Comparison of ENCODE assay signal across 8 cellular contexts in genomic region chrX:123764967-123765871, GRCh38. TPM values are rescaled to one million over a fixed set of nuclear protein-coding genes. Genes with fewer than 3 reads are reported as not detected.
DNase-seq lines count a peak whose midpoint lies in the region; ATAC-seq and TF ChIP-seq lines count a peak whose summit lies in the region.

No MANE protein-coding gene starts in this region.

- H3K27ac ChIP-seq in endodermal cell (ENCODE audit: low read depth, low read length) = peak overlapping the region; percentile 77

- H3K4me3 Mint-ChIP-seq in Caco-2 (ENCODE audit: unreplicated experiment) (peak overlapping the region; percentile 74), endodermal cell (peak overlapping the region; percentile 56)
- peak overlapping the region; percentile 68 for H3K4me3 Mint-ChIP-seq in activated CD8-positive, alpha-beta memory T cell treated with anti-CD3 and anti-CD28 coated beads, Interleukin-2, amount 10 ng/mL, durations not matched to agents 7 days and 5 days

- H3K4me3 ChIP-seq in Caco-2 (ENCODE audit: low read depth, low read length) = peak overlapping the region; percentile 40
- peak overlapping the region; percentile 81 for H3K4me3 ChIP-seq in endodermal cell (ENCODE audit: low read length)

- intact Hi-C loops in Caco-2 (cut with micrococcal nuclease; ENCODE audit: unreplicated experiment) = loop anchor here (1.0 to 2.0 kb wide), 2 partner anchors 15 to 32 kb away; partner anchors contain the start of gene THOC2

- H3K9me3 ChIP-seq in Caco-2 (no peaks in the 10 kb centered on the region), endodermal cell (ENCODE audit: control insufficient read depth, low read length) (no peaks in the 10 kb centered on the region)

- CTCF ChIA-PET in Caco-2 (lab: Charles Lee) = no interaction called here
- CTCF ChIA-PET in activated CD8-positive, alpha-beta memory T cell treated with anti-CD3 and anti-CD28 coated beads, Interleukin-2, amount 10 ng/mL, durations not matched to agents 7 days and 5 days (lab: Charles Lee) = interaction anchor here (1.3 kb wide), 1 partner anchor 34 kb away, joined by 3 read pairs; no protein-coding TSS in a partner anchor

- H3K27me3 Mint-ChIP-seq in Caco-2 (ENCODE audit: insufficient read depth, unreplicated experiment) (no peaks in the 10 kb centered on the region), endodermal cell (ENCODE audit: insufficient read depth) (no peaks in the 10 kb centered on the region)
- peaks cover 4% of the 10 kb centered on the region for H3K27me3 Mint-ChIP-seq in activated CD8-positive, alpha-beta memory T cell treated with anti-CD3 and anti-CD28 coated beads, Interleukin-2, amount 10 ng/mL, durations not matched to agents 7 days and 5 days

- no peaks in the 10 kb centered on the region for H3K36me3 ChIP-seq in Caco-2 (ENCODE audit: control insufficient read depth, insufficient read depth, low read length)
- H3K36me3 ChIP-seq in endodermal cell (ENCODE audit: control insufficient read depth, insufficient read depth, low read length) = no peaks in the 10 kb centered on the region

- peak overlapping the region; percentile 71 for H3K27ac Mint-ChIP-seq in Caco-2 (ENCODE audit: unreplicated experiment)
- peak overlapping the region; percentile 61 for H3K27ac Mint-ChIP-seq in activated CD8-positive, alpha-beta memory T cell treated with anti-CD3 and anti-CD28 coated beads, Interleukin-2, amount 10 ng/mL, durations not matched to agents 7 days and 5 days
- H3K27ac Mint-ChIP-seq in endodermal cell = no peak overlapping the region

- H3K9ac ChIP-seq in endodermal cell (ENCODE audit: extremely low read depth, low read length, poor library complexity, severe bottlenecking) = no peak overlapping the region

- TF ChIP-seq CTCF in Caco-2 (IDR thresholded peaks at IDR 0.05; ENCODE audit: insufficient read depth in 1 of 2, low read depth in 1 of 2, low read length in 1 of 2, severe bottlenecking in 1 of 2, unreplicated experiment in 1 of 2) (no peak), endodermal cell (conservative IDR thresholded peaks at IDR 0.05) (no peak)

- WGBS in endodermal cell (ENCODE audit: insufficient coverage in 1 of 2, insufficient read length in 1 of 2), 2 experiments = 10% methylated on average over 3 to 36 of the region's 38 CpGs

- DNase-seq in Caco-2 (peak; percentile 85 to 90), HT1080 (ENCODE audit: low read depth) (peak; percentile 86), NOMO-1 (lab: John Stamatoyannopoulos, UW; ENCODE audit: unreplicated experiment in 2 of 2) (peak; percentile 68 to 70), endodermal cell (peak; percentile 91), mesenteric fat pad (ENCODE audit: low spot score) (peak; percentile 92)
- peak; percentile 66 for DNase-seq in activated CD8-positive, alpha-beta memory T cell treated with anti-CD3 and anti-CD28 coated beads, Interleukin-2, amount 10 ng/mL, durations not matched to agents 7 days and 5 days
- DNase-seq in stimulated activated CD8-positive, alpha-beta memory T cell treated with anti-CD3 and anti-CD28 coated beads, Interleukin-15, amount 100 ng/mL, for 48 hours (ENCODE audit: low read depth in 2 of 2) = peak; percentile 43 to 61

- H3K36me3 Mint-ChIP-seq in Caco-2 (ENCODE audit: insufficient read depth, unreplicated experiment) = no peaks in the 10 kb centered on the region
- H3K36me3 Mint-ChIP-seq in activated CD8-positive, alpha-beta memory T cell treated with anti-CD3 and anti-CD28 coated beads, Interleukin-2, amount 10 ng/mL, durations not matched to agents 7 days and 5 days = no peaks in the 10 kb centered on the region
- H3K36me3 Mint-ChIP-seq in endodermal cell (ENCODE audit: low read depth) = no peaks in the 10 kb centered on the region

- TSS peak; percentile 99 for BruUV-seq in Caco-2 (replicated peaks; lab: Mats Ljungman, UMichigan)

- H3K4me1 ChIP-seq in Caco-2 (0 out of 2 replicates have a peak, but pooled peaks cover 4% of the 10 kb centered on the region), endodermal cell (ENCODE audit: control insufficient read depth, insufficient read depth, low read length) (no peaks in the 10 kb centered on the region)

- H3K27me3 ChIP-seq in Caco-2 (replicated peaks; ENCODE audit: control insufficient read depth, insufficient read depth, low read length) (no peaks in the 10 kb centered on the region), endodermal cell (ENCODE audit: control insufficient read depth, insufficient read depth, low read length, poor library complexity, severe bottlenecking) (no peaks in the 10 kb centered on the region)

- H3K9me3 Mint-ChIP-seq in Caco-2 (ENCODE audit: unreplicated experiment) (no peaks in the 10 kb centered on the region), endodermal cell (peaks cover 30% of the 10 kb centered on the region)
- H3K9me3 Mint-ChIP-seq in activated CD8-positive, alpha-beta memory T cell treated with anti-CD3 and anti-CD28 coated beads, Interleukin-2, amount 10 ng/mL, durations not matched to agents 7 days and 5 days (ENCODE audit: low read depth) = no peaks in the 10 kb centered on the region

- H3K4me1 Mint-ChIP-seq in Caco-2 (ENCODE audit: low read depth, unreplicated experiment) (peaks cover 4% of the 10 kb centered on the region), endodermal cell (no peaks in the 10 kb centered on the region)
- peaks cover 8% of the 10 kb centered on the region for H3K4me1 Mint-ChIP-seq in activated CD8-positive, alpha-beta memory T cell treated with anti-CD3 and anti-CD28 coated beads, Interleukin-2, amount 10 ng/mL, durations not matched to agents 7 days and 5 days

- peak; percentile 91 for ATAC-seq in GM21381 (IDR thresholded peaks at IDR 0.05; ENCODE audit: unreplicated experiment)
- peak; percentile 97 for ATAC-seq in activated CD8-positive, alpha-beta memory T cell treated with anti-CD3 and anti-CD28 coated beads, Interleukin-2, amount 10 ng/mL, durations not matched to agents 7 days and 5 days

- POLR2A ChIA-PET in Caco-2 (lab: Charles Lee) = interaction anchor here (1.0 kb wide), 1 partner anchor 13 kb away, joined by 3 read pairs; no protein-coding TSS in a partner anchor

RNA-seq across cellular contexts. Expression of gene THOC2, which starts 32.4 kb away (rescaled TPM):
- total RNA-seq in Caco-2 (2022) (79.9 and 85.4 TPM in 2 replicates), endodermal cell (10 to 100 TPM; 88.8 to 93.2 TPM), mesenteric fat pad (53.8 TPM)
- total RNA-seq in HT1080 (2014; rRNA removed; shearing (Covaris generic)) = 34.9 and 35.9 TPM in 2 replicates
- polyA plus RNA-seq in HT1080 (2015; cell fraction: cytosol; rRNA removed) = 37.6 and 39.8 TPM in 2 replicates
- 256 and 269 TPM in 2 replicates for polyA plus RNA-seq in HT1080 (2015; cell fraction: nucleus; rRNA removed)
- 10 to 100 TPM; 74.6 to 93.0 TPM for total RNA-seq in activated CD8-positive, alpha-beta memory T cell treated with anti-CD3 and anti-CD28 coated beads, Interleukin-2, amount 10 ng/mL, durations not matched to agents 7 days and 5 days
- polyA plus RNA-seq in endodermal cell (2013, experiment 1 of 2) = 76.3 TPM
- polyA plus RNA-seq in endodermal cell (2013, experiment 2 of 2) = 77.6 TPM

Comparison
In these comparisons a context has a peak if more than half of its experiments do, and no peak if none do; other contexts are left out.
1. Peak in every context shown above with its lines: DNase-seq, ATAC-seq, H3K4me3 ChIP-seq and H3K27ac ChIP-seq.